ENCODE assay signal across 17 cellular contexts in the genomic region with DNA sequence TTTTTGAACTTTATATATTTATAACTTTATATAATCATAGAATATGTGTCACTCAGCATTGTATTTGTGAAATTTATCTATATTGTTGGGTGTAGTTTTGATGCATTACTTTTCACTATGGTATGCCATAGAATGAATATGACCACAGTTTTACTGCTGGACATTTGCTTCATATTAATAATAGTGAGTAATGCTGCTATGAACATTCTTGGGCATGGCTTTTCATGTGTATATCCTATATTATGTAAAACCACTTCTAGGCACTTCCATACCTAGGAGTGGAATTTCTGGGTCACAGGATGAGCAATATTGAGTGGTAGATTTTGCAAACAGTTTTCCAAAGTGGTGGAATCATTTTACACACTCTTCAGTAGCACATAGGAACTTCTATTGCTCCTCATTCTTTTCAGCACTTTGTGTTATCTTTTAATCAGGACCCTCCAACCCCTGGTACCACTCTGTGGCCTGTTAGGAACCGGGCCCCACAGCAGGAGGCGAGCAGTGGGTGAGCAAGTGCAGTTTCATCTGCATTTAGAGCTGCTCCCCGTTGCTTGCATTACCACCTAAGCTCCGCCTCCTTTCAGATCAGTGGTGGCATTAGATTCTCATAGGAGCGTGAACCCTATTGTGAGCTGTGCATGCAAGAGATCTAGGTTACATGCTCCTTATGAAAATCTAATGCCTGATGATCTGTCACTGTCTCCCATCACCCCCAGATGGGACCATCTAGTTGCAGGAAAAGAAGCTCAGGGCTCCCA. TPM values are rescaled to one million over a fixed set of nuclear protein-coding genes. Genes with fewer than 3 reads are reported as not detected.
DNase-seq lines count a peak whose midpoint lies in the region; ATAC-seq and TF ChIP-seq lines count a peak whose summit lies in the region.
"Had no signal": no experiment of that assay in that cellular context is flagged by ENCODE, and none has a peak within 500 bp of the region (broad histone marks: within the 10 kb centered on the region; RNA-seq: fewer than 3 reads in every experiment).

No MANE protein-coding gene starts in this region.

- H3K79me2 ChIP-seq in mammary epithelial cell (ENCODE audit: insufficient read depth, low read length) = no peaks in the 10 kb centered on the region

- dilution Hi-C loops in mammary epithelial cell (cut with HindIII; ENCODE audit: low sequenced_read_pairs) = no loop called here

- no peaks in the 10 kb centered on the region for H3K27me3 Mint-ChIP-seq in natural killer cell (ENCODE audit: low read depth in 2 of 2)
- H3K27me3 Mint-ChIP-seq: B cell; CD4-positive, alpha-beta T cell had no signal

- ATAC-seq in HG03457 (IDR thresholded peaks at IDR 0.05; ENCODE audit: unreplicated experiment) (no peak), GM19397 (IDR thresholded peaks at IDR 0.05; ENCODE audit: unreplicated experiment) (no peak), natural killer cell (no peak)
- ATAC-seq: GM23338 had no signal

- H3K9me3 Mint-ChIP-seq in natural killer cell = no peaks in the 10 kb centered on the region
- H3K9me3 Mint-ChIP-seq: CD4-positive, alpha-beta T cell had no signal

- no peaks in the 10 kb centered on the region for H3K36me3 ChIP-seq in mammary epithelial cell (ENCODE audit: insufficient read depth, low read length)
- H3K36me3 ChIP-seq: SJSA1 had no signal

- CTCF ChIA-PET in mammary epithelial cell (lab: Charles Lee; ENCODE audit: low non-redundant PET) = no interaction called here

- TF ChIP-seq CTCF in mammary epithelial cell (conservative IDR thresholded peaks at IDR 0.05 in 1 of 2, IDR thresholded peaks at IDR 0.05 in 1 of 2; ENCODE audit: extremely low read depth in 1 of 2, insufficient read depth in 1 of 2, low read depth in 1 of 2, low read length in 2 of 2) (no peak), foreskin fibroblast (IDR thresholded peaks at IDR 0.05; ENCODE audit: low read depth, low read length) (no peak), natural killer cell (IDR thresholded peaks at IDR 0.05) (no peak)

- no peaks in the 10 kb centered on the region for H3K4me1 Mint-ChIP-seq in natural killer cell
- H3K4me1 Mint-ChIP-seq: B cell, GM23338 had no signal

- no peaks in the 10 kb centered on the region for H3K36me3 Mint-ChIP-seq in natural killer cell

- no TSS peak for BruUV-seq in mammary epithelial cell (replicated peaks; lab: Mats Ljungman, UMichigan)

- no peaks in the 10 kb centered on the region for H3K27me3 ChIP-seq in mammary epithelial cell (ENCODE audit: insufficient read depth, low read length)
- H3K27me3 ChIP-seq: SJSA1 had no signal

- peaks cover 13% of the 10 kb centered on the region for H3K9me3 ChIP-seq in mammary epithelial cell (replicated peaks; ENCODE audit: insufficient read depth, low read length)
- H3K9me3 ChIP-seq: SJSA1 had no signal

- in situ Hi-C loops in mammary epithelial cell (cut with MboI; ENCODE audit: low sequenced_read_pairs in 2 of 2) = no loop called here

- H3K27ac ChIP-seq in mammary epithelial cell (ENCODE audit: insufficient read depth, low read depth, low read length) = peak overlapping the region; percentile 81

- no peak overlapping the region for H2AFZ ChIP-seq in mammary epithelial cell (ENCODE audit: low read depth, low read length)
- H2AFZ ChIP-seq: GM23338 had no signal

- H3K4me2 ChIP-seq in mammary epithelial cell (ENCODE audit: insufficient read depth, low read depth, low read length) = peak overlapping the region; percentile 5
- H3K4me2 ChIP-seq: GM23338 had no signal

- no peak overlapping the region for H3K27ac Mint-ChIP-seq in natural killer cell
- H3K27ac Mint-ChIP-seq: B cell; CD4-positive, alpha-beta T cell; GM23338 had no signal

- DNase-seq in ELR (ENCODE audit: low read depth) (peak; percentile 87), LHCN-M2 (ENCODE audit: low read depth) (peak; percentile 26), mammary epithelial cell (peak; percentile 68), foreskin fibroblast (peak; percentile 68 to 82), natural killer cell (no peak)
- no peak for DNase-seq in activated T-cell treated with anti-CD3 and anti-CD28 coated beads, Interleukin-2, amount 50 U/mL, for 48 hours
- DNase-seq: CD4-positive, alpha-beta T cell; NCI-H187; NCI-H446; NCI-H69; OCI-M1; RPMI8226 had no signal

- WGBS in mammary epithelial cell (ENCODE audit: low coverage, missing lambda C conversion rate) = 91% methylated on average over 5 of the region's 5 CpGs

- H4K20me1 ChIP-seq in mammary epithelial cell (ENCODE audit: insufficient read depth, low read length) = no peaks in the 10 kb centered on the region

- H3K4me3 ChIP-seq in mammary epithelial cell (replicated peaks in 1 of 3; ENCODE audit: insufficient read depth in 1 of 3, low read depth in 2 of 3, low read length in 3 of 3) (no peak overlapping the region), foreskin fibroblast (ENCODE audit: low read depth in 1 of 2, low read length in 2 of 2) (no peak overlapping the region)
- H3K4me3 ChIP-seq: GM23338, SJSA1 had no signal

- peaks cover 52% of the 10 kb centered on the region for H3K4me1 ChIP-seq in mammary epithelial cell (ENCODE audit: insufficient read depth, low read length)

- H3K4me3 Mint-ChIP-seq in natural killer cell = no peak overlapping the region
- H3K4me3 Mint-ChIP-seq: B cell; CD4-positive, alpha-beta T cell; GM23338 had no signal

- H3K9ac ChIP-seq in mammary epithelial cell (ENCODE audit: insufficient read depth, low read length) = no peak overlapping the region

- intact Hi-C loops in mammary epithelial cell (cut with micrococcal nuclease) (no loop called here), natural killer cell (cut with micrococcal nuclease) (no loop called here)

RNA-seq across cellular contexts. Expression of gene CNIH3, which starts 56.0 kb away (rescaled TPM):
- total RNA-seq in LHCN-M2 (2014; rRNA removed) (6.2 and 13.4 TPM in 2 replicates), mammary epithelial cell (1 to 10 TPM in 1 of 2 donors, under 1 TPM in 1; 0.83 to 3.4 TPM), natural killer cell (1 to 10 TPM; 2.8 to 5.4 (median 5.0) TPM)
- polyA plus RNA-seq in LHCN-M2 (2012) = 1.9 TPM
- 6.4 TPM for polyA plus RNA-seq in mammary epithelial cell
- polyA minus RNA-seq in mammary epithelial cell = 33.7 TPM

Comparison
In these comparisons a context has a peak if more than half of its experiments do, and no peak if none do; other contexts are left out.
1. DNase-seq: peak in ELR (single experiment), LHCN-M2 (single experiment), mammary epithelial cell (single experiment) and foreskin fibroblast (2 of 2); none in natural killer cell (single experiment) and activated T-cell treated with anti-CD3 and anti-CD28 coated beads, Interleukin-2, amount 50 U/mL, for 48 hours (0 of 2).